Comparison of ENCODE assay signal across 10 cellular contexts in the genomic region with DNA sequence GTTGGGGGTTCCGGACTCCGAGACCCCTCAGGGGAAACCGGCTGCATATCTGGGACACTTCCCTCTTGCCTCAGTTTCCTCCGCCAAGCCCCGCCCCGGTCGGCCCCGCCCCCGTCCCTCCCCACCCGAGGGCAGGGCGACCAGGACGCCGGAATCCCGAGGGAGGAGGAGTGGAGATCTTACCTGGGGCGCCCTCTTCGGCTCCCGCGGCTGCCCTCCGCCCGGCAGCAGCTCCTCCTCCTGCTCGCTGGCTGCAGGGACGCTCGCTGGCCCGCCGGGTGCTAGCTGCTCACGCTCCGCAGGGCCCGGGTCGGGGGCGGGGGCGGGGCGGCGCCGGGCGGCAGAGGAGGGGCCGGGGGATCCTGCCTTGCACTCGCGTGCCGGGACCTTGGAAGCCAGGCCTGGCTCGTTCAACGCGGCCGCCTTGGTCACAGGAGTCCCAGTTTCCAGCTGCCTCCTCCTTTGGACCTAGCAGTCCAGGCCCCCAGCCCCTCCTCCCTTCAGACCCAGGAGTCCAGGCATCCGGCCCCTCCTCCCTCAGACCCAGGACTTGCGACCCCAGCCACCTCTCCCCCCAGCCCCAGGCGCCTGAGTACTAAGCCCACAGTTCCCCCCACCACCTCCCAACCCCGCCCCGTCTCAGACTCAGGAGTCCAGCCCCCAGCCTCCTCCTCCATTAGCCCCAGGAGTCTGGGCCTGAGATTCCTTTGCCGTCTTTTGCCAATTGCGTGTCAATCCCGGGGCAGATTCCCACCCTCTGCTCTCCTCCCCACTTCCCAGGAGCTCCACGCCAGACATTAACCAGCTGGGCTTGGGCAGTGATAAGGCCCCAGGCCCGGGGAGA. TPM values are rescaled to one million over a fixed set of nuclear protein-coding genes. Genes with fewer than 3 reads are reported as not detected.
DNase-seq lines count a peak whose midpoint lies in the region; TF ChIP-seq lines count a peak whose summit lies in the region.
"Had no signal": no experiment of that assay in that cellular context is flagged by ENCODE, and none has a peak within 500 bp of the region (broad histone marks: within the 10 kb centered on the region; RNA-seq: fewer than 3 reads in every experiment).

A gene with protein sequence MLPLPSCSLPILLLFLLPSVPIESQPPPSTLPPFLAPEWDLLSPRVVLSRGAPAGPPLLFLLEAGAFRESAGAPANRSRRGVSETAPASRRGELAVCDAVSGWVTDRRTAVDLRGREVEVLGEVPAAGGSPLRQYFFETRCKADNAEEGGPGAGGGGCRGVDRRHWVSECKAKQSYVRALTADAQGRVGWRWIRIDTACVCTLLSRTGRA (minus strand): TSS at position 51 of the 844 bp plus-strand sequence. CDS start 2,821 bp downstream, outside the sequence.

- H2AFZ ChIP-seq in mesenchymal stem cell (ENCODE audit: low read depth, low read length) = no peak within 1 kb of the TSS

- peaks cover 22% of the 10 kb centered on the region for H3K4me1 ChIP-seq in HUES48 (ENCODE audit: control insufficient read depth, insufficient read depth, low read length)
- H3K4me1 ChIP-seq in breast epithelium = no peaks in the 10 kb centered on the region
- peaks cover 15% of the 10 kb centered on the region for H3K4me1 ChIP-seq in mesenchymal stem cell (ENCODE audit: control insufficient read depth, insufficient read depth, low read depth, low read length)

- no peak within 1 kb of the TSS for H4K91ac ChIP-seq in mesenchymal stem cell (ENCODE audit: low read length)

- peaks cover 2% of the 10 kb centered on the region for H3K79me1 ChIP-seq in mesenchymal stem cell (replicated peaks; ENCODE audit: low read length, poor library complexity, severe bottlenecking)

- 2% methylated on average over 35 of the region's 53 CpGs for WGBS in mesenchymal stem cell

- H3K4me3 ChIP-seq in AG09309 (ENCODE audit: control insufficient read depth, low read depth, low read length) (0 out of 2 replicates have a peak within 1 kb of the TSS, but pooled peaks have one; percentile 1), HUES48 (ENCODE audit: low read depth, low read length) (peak within 1 kb of the TSS; percentile 47), breast epithelium (peak within 1 kb of the TSS in 2 of 3 donors; percentile 50 to 67), mesenchymal stem cell (ENCODE audit: insufficient read depth in 1 of 2, low read depth in 1 of 2, low read length in 2 of 2) (peak within 1 kb of the TSS in 1 of 2 experiments; percentile 41)

- H3K18ac ChIP-seq in mesenchymal stem cell (ENCODE audit: low read depth in 1 of 2, low read length in 2 of 2) = no peak within 1 kb of the TSS

- H3K36me3 ChIP-seq in HUES48 (ENCODE audit: control insufficient read depth, insufficient read depth, low read length) = no peaks in the 10 kb centered on the region
- H3K36me3 ChIP-seq in breast epithelium = no peaks in the 10 kb centered on the region
- peaks cover 0 to 4% of the 10 kb centered on the region in 2 experiments for H3K36me3 ChIP-seq in mesenchymal stem cell (ENCODE audit: control insufficient read depth in 1 of 2, insufficient read depth in 2 of 2, low read depth in 1 of 2, low read length in 2 of 2)

- no peak within 1 kb of the TSS for H2BK12ac ChIP-seq in mesenchymal stem cell (ENCODE audit: low read length in 2 of 2)

- no peak within 1 kb of the TSS for H4K8ac ChIP-seq in mesenchymal stem cell (ENCODE audit: low read length)

- peak within 1 kb of the TSS; percentile 46 for H2BK15ac ChIP-seq in mesenchymal stem cell (ENCODE audit: low read depth, poor library complexity, severe bottlenecking)

- peak within 1 kb of the TSS in 1 of 2 experiments; percentile 4 for H3K14ac ChIP-seq in mesenchymal stem cell (ENCODE audit: low read length in 2 of 2)

- H2BK120ac ChIP-seq in mesenchymal stem cell (ENCODE audit: low read depth, low read length) = peak within 1 kb of the TSS; percentile 68

- H2BK5ac ChIP-seq in mesenchymal stem cell (ENCODE audit: low read depth, low read length, poor library complexity, severe bottlenecking) = no peak within 1 kb of the TSS

- H3K27ac ChIP-seq in HUES48 (ENCODE audit: low read depth, low read length) = peak within 1 kb of the TSS; percentile 35
- H3K27ac ChIP-seq in breast epithelium = peak within 1 kb of the TSS; percentile 81 to 84
- no peak within 1 kb of the TSS for H3K27ac ChIP-seq in mesenchymal stem cell (ENCODE audit: low read length, poor library complexity, severe bottlenecking)

- no peak within 1 kb of the TSS for H2AK5ac ChIP-seq in mesenchymal stem cell (ENCODE audit: low read length, severe bottlenecking)

- peaks cover 45% of the 10 kb centered on the region for H3K27me3 ChIP-seq in HUES48 (ENCODE audit: control insufficient read depth, insufficient read depth, low read length)
- H3K27me3 ChIP-seq in breast epithelium = peaks cover 0 to 15% of the 10 kb centered on the region in 2 donors
- peaks cover 62 to 82% of the 10 kb centered on the region in 2 experiments for H3K27me3 ChIP-seq in mesenchymal stem cell (ENCODE audit: control insufficient read depth in 1 of 2, insufficient read depth in 1 of 2, low read length in 2 of 2)

- intact Hi-C loops in breast epithelium (cut with DNase I; ENCODE audit: low total_unique reads) = loop anchor here (5.0 kb wide), 1 partner anchor 442 kb away; no protein-coding TSS in a partner anchor

- H3K4ac ChIP-seq in mesenchymal stem cell (ENCODE audit: low read depth in 1 of 2, low read length in 2 of 2) = no peak within 1 kb of the TSS

- H3K23ac ChIP-seq in mesenchymal stem cell (ENCODE audit: low read length in 2 of 2) = peak within 1 kb of the TSS in 1 of 2 experiments; percentile 10

- no peak for TF ChIP-seq CTCF in AG09309 (IDR thresholded peaks at IDR 0.05; ENCODE audit: control insufficient read depth, insufficient read depth, low read depth, low read length, missing control alignments)
- TF ChIP-seq CTCF in breast epithelium (IDR thresholded peaks at IDR 0.05) = no peak

- peak within 1 kb of the TSS; percentile 80 for H3K4me2 ChIP-seq in mesenchymal stem cell (ENCODE audit: low read length, poor library complexity, severe bottlenecking)

- DNase-seq in AG09309 (ENCODE audit: low read depth) = no peak
- DNase-seq in breast epithelium (ENCODE audit: low spot score in 2 of 2) = peak in 1 of 2 donors; percentile 52
- DNase-seq in mesenchymal stem cell = peak; percentile 59
- DNase-seq in NCI-H446 treated with DMSO at 0.1 percent for 48 hours (lab: John Stamatoyannopoulos, UW) = no peak
- no peak for DNase-seq in activated gamma-delta T cell (lab: John Stamatoyannopoulos, UW)
- DNase-seq in NCI-H345 treated with DMSO at 0.1 percent for 48 hours (lab: John Stamatoyannopoulos, UW; ENCODE audit: unreplicated experiment) = no peak
- no peak for DNase-seq in GM19238 (ENCODE audit: insufficient read length, low spot score)
- DNase-seq: activated effector memory CD4-positive, alpha-beta T cell treated with Interleukin-2 at 50 U/mL for 16 hours; Karpas-422 had no signal

- no peaks in the 10 kb centered on the region for H3K9me3 ChIP-seq in HUES48 (ENCODE audit: control insufficient read depth, insufficient read depth, low read length)
- no peaks in the 10 kb centered on the region for H3K9me3 ChIP-seq in breast epithelium
- H3K9me3 ChIP-seq in mesenchymal stem cell (ENCODE audit: control insufficient read depth, low read length) = no peaks in the 10 kb centered on the region

- H3K9ac ChIP-seq in HUES48 (ENCODE audit: low read depth, low read length) (no peak within 1 kb of the TSS), mesenchymal stem cell (ENCODE audit: low read length) (no peak within 1 kb of the TSS)

- TF ChIP-seq POLR2A in breast epithelium (IDR thresholded peaks at IDR 0.05) = no peak

RNA-seq across cellular contexts. Expression of the gene that starts here (rescaled TPM):
- 1 to 10 TPM in 2 of 3 donors, not detected in 1; 3.9 to 6.4 TPM for total RNA-seq in breast epithelium
- polyA plus RNA-seq in mesenchymal stem cell (2013, experiment 1 of 2) = 0.17 TPM
- 0.18 TPM for polyA plus RNA-seq in mesenchymal stem cell (2013, experiment 2 of 2)
